8 cellular contexts compared by ENCODE assay signal in genomic region chr14:61749867-61750266, GRCh38. TPM values are rescaled to one million over a fixed set of nuclear protein-coding genes. Genes with fewer than 3 reads are reported as not detected.
DNase-seq lines count a peak whose midpoint lies in the region; ATAC-seq, FAIRE-seq and TF ChIP-seq lines count a peak whose summit lies in the region.

No MANE protein-coding gene starts in this region.

- H3K4me3 Mint-ChIP-seq in astrocyte (ENCODE audit: unreplicated experiment) = peak overlapping the region; percentile 84

- H3K27ac ChIP-seq in astrocyte (ENCODE audit: low read depth, low read length) (no peak overlapping the region), pancreas (peak overlapping the region in 1 of 4 donors; percentile 81)

- DNase-seq in Daoy (ENCODE audit: low read depth) (peak; percentile 19), NCI-H128 (lab: John Stamatoyannopoulos, UW; ENCODE audit: unreplicated experiment) (peak; percentile 74), astrocyte (ENCODE audit: low read depth) (no peak), mucosa of descending colon (peak in 1 of 3 donors; percentile 69), pancreas (no peak), urothelium cell line (ENCODE audit: low spot score) (no peak), occipital lobe (lab: John Stamatoyannopoulos, UW) (no peak)

- peaks cover 3% of the 10 kb centered on the region for H3K4me1 ChIP-seq in astrocyte (ENCODE audit: insufficient read depth, low read length)
- peaks cover 9% of the 10 kb centered on the region for H3K4me1 ChIP-seq in mucosa of descending colon (ENCODE audit: low read depth)
- H3K4me1 ChIP-seq in pancreas = peaks cover 0 to 7% (median 6%) of the 10 kb centered on the region in 3 donors

- H3K79me2 ChIP-seq in astrocyte (ENCODE audit: insufficient read depth, low read length) = peaks cover 12% of the 10 kb centered on the region

- H3K4me2 ChIP-seq in astrocyte (ENCODE audit: low read length) = peak overlapping the region; percentile 76

- H3K27me3 ChIP-seq in astrocyte (ENCODE audit: insufficient read depth, low read length) = no peaks in the 10 kb centered on the region
- no peaks in the 10 kb centered on the region for H3K27me3 ChIP-seq in pancreas

- H3K4me1 Mint-ChIP-seq in astrocyte (ENCODE audit: low read depth, unreplicated experiment) = peaks cover 44% of the 10 kb centered on the region

- no peaks in the 10 kb centered on the region for H3K9me3 ChIP-seq in astrocyte (ENCODE audit: insufficient read depth, low read depth, low read length)
- H3K9me3 ChIP-seq in mucosa of descending colon = no peaks in the 10 kb centered on the region
- no peaks in the 10 kb centered on the region for H3K9me3 ChIP-seq in pancreas

- intact Hi-C loops in mucosa of descending colon (cut with DNase I, micrococcal nuclease) = no loop called here
- intact Hi-C loops in pancreas (cut with DNase I) = no loop called here

- 50 to 59% methylated on average over 3 of the region's 3 CpGs for WGBS in pancreas, 2 donors

- H3K4me3 ChIP-seq in astrocyte (ENCODE audit: insufficient read depth, low read depth, low read length) (no peak overlapping the region), mucosa of descending colon (no peak overlapping the region), pancreas (no peak overlapping the region)

- peaks cover 19% of the 10 kb centered on the region for H4K20me1 ChIP-seq in astrocyte (ENCODE audit: insufficient read depth, low read length)

- TF ChIP-seq CTCF in astrocyte (IDR thresholded peaks at IDR 0.05; ENCODE audit: insufficient read depth, low read depth, low read length) (no peak), mucosa of descending colon (IDR thresholded peaks at IDR 0.05) (no peak), pancreas (IDR thresholded peaks at IDR 0.05) (no peak)

- peak; percentile 83 for ATAC-seq in mucosa of descending colon
- no peak for ATAC-seq in HG03378 (IDR thresholded peaks at IDR 0.05; ENCODE audit: unreplicated experiment)
- ATAC-seq in pancreas = no peak

- no peak overlapping the region for H3K9ac ChIP-seq in astrocyte (ENCODE audit: low read length)

- H3K36me3 Mint-ChIP-seq in astrocyte (ENCODE audit: low read depth, unreplicated experiment) = peaks cover 28% of the 10 kb centered on the region

- H2AFZ ChIP-seq in astrocyte (ENCODE audit: low read depth, low read length) = no peak overlapping the region

- no peaks in the 10 kb centered on the region for H3K9me3 Mint-ChIP-seq in astrocyte (ENCODE audit: unreplicated experiment)

- no peak for FAIRE-seq in astrocyte (lab: Jason Lieb, UNC)
- FAIRE-seq in pancreas (lab: Jason Lieb, UNC) = no peak
- FAIRE-seq in urothelium cell line (lab: Jason Lieb, UNC) = no peak

- peak overlapping the region; percentile 81 for H3K27ac Mint-ChIP-seq in astrocyte (ENCODE audit: unreplicated experiment)

- H3K36me3 ChIP-seq in astrocyte (ENCODE audit: insufficient read depth, low read length) = peaks cover 41% of the 10 kb centered on the region
- no peaks in the 10 kb centered on the region for H3K36me3 ChIP-seq in mucosa of descending colon (ENCODE audit: low read depth)
- peaks cover 0 to 22% (median 0%) of the 10 kb centered on the region in 3 donors for H3K36me3 ChIP-seq in pancreas

- no peaks in the 10 kb centered on the region for H3K27me3 Mint-ChIP-seq in astrocyte (ENCODE audit: low read depth, unreplicated experiment)

RNA-seq across cellular contexts. Expression of gene SNAPC1, which starts 12.4 kb away (rescaled TPM):
- total RNA-seq in Daoy (2014; rRNA removed; shearing (Covaris generic)) = 34.7 and 37.7 TPM in 2 replicates
- total RNA-seq in astrocyte (12.9 and 14.1 TPM in 2 replicates), mucosa of descending colon (1 to 10 TPM; 2.0 to 4.8 (median 2.5) TPM), pancreas (1 to 10 TPM in 5 of 6 donors, under 1 TPM in 1; 0.87 to 2.7 (median 1.4) TPM), occipital lobe (8.9 TPM)
- 1 to 10 TPM; 2.0 to 2.7 TPM for polyA plus RNA-seq in pancreas

RNA-seq across cellular contexts. Expression of gene HIF1A, which starts 54.6 kb away (rescaled TPM):
- total RNA-seq in Daoy (2014; rRNA removed; shearing (Covaris generic)) = 258 and 272 TPM in 2 replicates
- 435 and 475 TPM in 2 replicates for total RNA-seq in astrocyte
- 100 to 1,000 TPM in 1 of 3 donors, 10 to 100 TPM in 2; 66.9 to 112 (median 71.6) TPM for total RNA-seq in mucosa of descending colon
- 10 to 100 TPM; 21.0 to 97.4 (median 34.8) TPM for total RNA-seq in pancreas
- 10 to 100 TPM; 10.6 to 24.9 TPM for polyA plus RNA-seq in pancreas
- 140 TPM for total RNA-seq in occipital lobe

Comparison
In these comparisons a context has a peak if more than half of its experiments do, and no peak if none do; other contexts are left out.
1. DNase-seq: peak in Daoy (single experiment) and NCI-H128 (single experiment); none in astrocyte (single experiment), pancreas (0 of 6), urothelium cell line (single experiment) and occipital lobe (single experiment).